Comparison of ENCODE assay signal across 15 cellular contexts in genomic region chr10:122441961-122442360, GRCh38. TPM values are rescaled to one million over a fixed set of nuclear protein-coding genes. Genes with fewer than 3 reads are reported as not detected.
A peak's percentile ranks its signal among the peaks of the same experiment; 100 is the strongest.
DNase-seq lines count a peak whose midpoint lies in the region; ATAC-seq, FAIRE-seq and TF ChIP-seq lines count a peak whose summit lies in the region.
"Had no signal": no experiment of that assay in that cellular context is flagged by ENCODE, and none has a peak within 500 bp of the region (broad histone marks: within the 10 kb centered on the region; RNA-seq: fewer than 3 reads in every experiment).

No MANE protein-coding gene starts in this region.

- WGBS in body of pancreas, 2 donors, result 73% methylated on average over 7 of the region's 7 CpGs

- in situ Hi-C loops in brain microvascular endothelial cell (cut with HindIII; ENCODE audit: low pct_ligation_motif_present, low sequenced_read_pairs), result loop anchor here (25.0 kb wide), 1 partner anchor 155 kb away; no protein-coding TSS in a partner anchor

- TF ChIP-seq POLR2A in body of pancreas (IDR thresholded peaks at IDR 0.05), result no peak

- H3K4me3 ChIP-seq in AG10803 (ENCODE audit: low read length), result no peak overlapping the region
- no peak overlapping the region for H3K4me3 ChIP-seq in brain microvascular endothelial cell (ENCODE audit: low read depth, low read length)
- H3K4me3 ChIP-seq in body of pancreas, result no peak overlapping the region
- H3K4me3 ChIP-seq: upper lobe of right lung had no signal

- H3K9me3 ChIP-seq in body of pancreas, result no peaks in the 10 kb centered on the region
- H3K9me3 ChIP-seq: upper lobe of right lung had no signal

- ATAC-seq in omental fat pad (ENCODE audit: low FRiP score) (no peak), HG03457 (IDR thresholded peaks at IDR 0.05; ENCODE audit: unreplicated experiment) (no peak), body of pancreas (no peak)
- ATAC-seq: activated CD8-positive, alpha-beta memory T cell treated with anti-CD3 and anti-CD28 coated beads, Interleukin-2, amount 10 ng/mL, durations not matched to agents 7 days and 5 days; upper lobe of right lung had no signal

- intact Hi-C loops in body of pancreas (cut with DNase I), result no loop called here

- TF ChIP-seq CTCF in AG10803 (conservative IDR thresholded peaks at IDR 0.05; ENCODE audit: low read length) (no peak), brain microvascular endothelial cell (IDR thresholded peaks at IDR 0.05; ENCODE audit: low read depth, low read length, missing control alignments) (no peak), omental fat pad (IDR thresholded peaks at IDR 0.05) (no peak), body of pancreas (IDR thresholded peaks at IDR 0.05) (no peak)

- H3K36me3 ChIP-seq in brain microvascular endothelial cell (replicated peaks) (no peaks in the 10 kb centered on the region), body of pancreas (replicated peaks in 1 of 2; ENCODE audit: insufficient read depth in 1 of 2, low read depth in 2 of 2) (no peaks in the 10 kb centered on the region)
- H3K36me3 ChIP-seq: upper lobe of right lung had no signal

- no peaks in the 10 kb centered on the region for H3K4me1 ChIP-seq in body of pancreas
- H3K4me1 ChIP-seq: upper lobe of right lung had no signal

- H3K27ac ChIP-seq in brain microvascular endothelial cell, result no peak overlapping the region
- no peak overlapping the region for H3K27ac ChIP-seq in body of pancreas
- H3K27ac ChIP-seq: upper lobe of right lung had no signal

- H3K27me3 ChIP-seq in brain microvascular endothelial cell (replicated peaks), result no peaks in the 10 kb centered on the region
- H3K27me3 ChIP-seq in body of pancreas, result no peaks in the 10 kb centered on the region
- H3K27me3 ChIP-seq: upper lobe of right lung had no signal

- peak; percentile 47 for DNase-seq in AG10803 (ENCODE audit: low read depth)
- DNase-seq in HTR-8/SVneo (ENCODE audit: insufficient read length, low spot score), result peak; percentile 37
- DNase-seq in brain microvascular endothelial cell, result peak; percentile 68
- DNase-seq in lung microvascular endothelial cell (ENCODE audit: low read depth in 2 of 2), result peak; percentile 37 to 68
- no peak for DNase-seq in omental fat pad (ENCODE audit: low spot score)
- no peak for DNase-seq in body of pancreas
- DNase-seq in stimulated activated naive CD4-positive, alpha-beta T cell (lab: John Stamatoyannopoulos, UW), result no peak
- DNase-seq: activated CD8-positive, alpha-beta memory T cell treated with anti-CD3 and anti-CD28 coated beads, Interleukin-2, amount 10 ng/mL, durations not matched to agents 7 days and 5 days; activated naive CD8-positive, alpha-beta T cell treated with anti-CD3 and anti-CD28 coated beads for 36 hours; effector CD4-positive, alpha-beta T cell; NCI-H2029 treated with DMSO at 0.1 percent for 48 hours; small intestine; T-helper 9 cell; upper lobe of right lung had no signal

- no peak for FAIRE-seq in HTR-8/SVneo (lab: Jason Lieb, UNC)
- FAIRE-seq: small intestine had no signal

RNA-seq across cellular contexts. Expression of gene ARMS2, which starts 12.5 kb away (rescaled TPM):
- not detected in 2 replicates for total RNA-seq in lung microvascular endothelial cell
- total RNA-seq in omental fat pad, result not detected
- total RNA-seq in body of pancreas, result not detected
- total RNA-seq: activated CD8-positive, alpha-beta memory T cell treated with anti-CD3 and anti-CD28 coated beads, Interleukin-2, amount 10 ng/mL, durations not matched to agents 7 days and 5 days; activated naive CD8-positive, alpha-beta T cell treated with anti-CD3 and anti-CD28 coated beads for 36 hours; upper lobe of right lung had no signal

RNA-seq across cellular contexts. Expression of gene HTRA1, which starts 19.4 kb away (rescaled TPM):
- total RNA-seq in lung microvascular endothelial cell, result 42.7 and 125 TPM in 2 replicates
- total RNA-seq in omental fat pad, result 100 to 1,000 TPM in 3 of 4 donors, 10 to 100 TPM in 1; 92.8 to 402 (median 260) TPM
- 10 to 100 TPM; 29.3 to 36.6 TPM for total RNA-seq in body of pancreas
- total RNA-seq: activated CD8-positive, alpha-beta memory T cell treated with anti-CD3 and anti-CD28 coated beads, Interleukin-2, amount 10 ng/mL, durations not matched to agents 7 days and 5 days; activated naive CD8-positive, alpha-beta T cell treated with anti-CD3 and anti-CD28 coated beads for 36 hours had no signal

Comparison
In these comparisons a context has a peak if more than half of its experiments do, and no peak if none do; other contexts are left out.
1. DNase-seq: peak in AG10803 (single experiment), HTR-8/SVneo (single experiment), brain microvascular endothelial cell (single experiment) and lung microvascular endothelial cell (2 of 2); none in omental fat pad (single experiment), body of pancreas (0 of 4) and stimulated activated naive CD4-positive, alpha-beta T cell (0 of 6).